9 cellular contexts compared by ENCODE assay signal in the genomic region with DNA sequence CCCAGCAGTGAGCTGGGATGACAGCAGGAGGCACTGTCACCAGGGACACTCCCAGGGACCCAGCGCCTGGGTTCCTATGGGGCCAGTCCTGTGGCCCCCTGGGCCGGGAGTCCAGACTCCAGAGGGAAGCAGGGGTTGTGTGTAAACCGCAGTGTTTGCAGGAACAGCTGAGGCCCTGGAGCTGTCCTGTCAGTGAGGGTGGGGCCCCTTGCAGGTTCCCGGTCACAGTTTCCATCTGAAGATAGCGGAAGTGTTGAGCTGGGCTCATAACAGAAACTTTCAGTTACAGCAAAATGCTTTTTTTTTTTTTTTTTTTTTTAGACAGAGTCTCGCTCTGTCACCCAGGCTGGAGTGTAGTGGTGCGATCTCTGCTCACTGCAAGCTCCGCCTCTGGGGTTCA. TPM values are rescaled to one million over a fixed set of nuclear protein-coding genes. Genes with fewer than 3 reads are reported as not detected.
DNase-seq lines count a peak whose midpoint lies in the region; ATAC-seq and TF ChIP-seq lines count a peak whose summit lies in the region.
"Had no signal": no experiment of that assay in that cellular context is flagged by ENCODE, and none has a peak within 500 bp of the region (broad histone marks: within the 10 kb centered on the region; RNA-seq: fewer than 3 reads in every experiment).

No MANE protein-coding gene starts in this region.

- peak; percentile 33 for DNase-seq in stimulated activated naive CD4-positive, alpha-beta T cell treated with Interleukin-2 at 50 U/mL for 16 hours (lab: John Stamatoyannopoulos, UW)
- DNase-seq in stimulated activated naive CD4-positive, alpha-beta T cell (lab: John Stamatoyannopoulos, UW), result no peak
- peak; percentile 39 to 52 for DNase-seq in activated CD4-positive, alpha-beta T cell treated with anti-CD3 and anti-CD28 coated beads for 4 hours
- no peak for DNase-seq in LoVo (ENCODE audit: low spot score)
- DNase-seq in WERI-Rb-1, result no peak
- no peak for DNase-seq in globus pallidus (ENCODE audit: low spot score)

- no peak for TF ChIP-seq POLR2A in gastroesophageal sphincter (IDR thresholded peaks at IDR 0.05)

- no peak for TF ChIP-seq CTCF in gastroesophageal sphincter (IDR thresholded peaks at IDR 0.05)
- TF ChIP-seq CTCF in WERI-Rb-1 (IDR thresholded peaks at IDR 0.05; ENCODE audit: low read depth, low read length), result no peak

- H3K27ac ChIP-seq in gastroesophageal sphincter, result no peak overlapping the region
- H3K27ac ChIP-seq in WERI-Rb-1, result no peak overlapping the region
- H3K27ac ChIP-seq: SK-N-MC had no signal

- H3K4me1 ChIP-seq in gastroesophageal sphincter, result no peaks in the 10 kb centered on the region

- H3K4me3 ChIP-seq in gastroesophageal sphincter (no peak overlapping the region), WERI-Rb-1 (ENCODE audit: low read depth, low read length) (no peak overlapping the region)
- H3K4me3 ChIP-seq: SK-N-MC had no signal

- H3K36me3 ChIP-seq in gastroesophageal sphincter (peaks cover 0 to 73% of the 10 kb centered on the region in 2 donors), WERI-Rb-1 (peaks cover 49% of the 10 kb centered on the region)

- no peaks in the 10 kb centered on the region for H3K9me3 ChIP-seq in gastroesophageal sphincter
- peaks cover 4% of the 10 kb centered on the region for H3K9me3 ChIP-seq in WERI-Rb-1 (ENCODE audit: severe bottlenecking)

- ATAC-seq in gastroesophageal sphincter (peak; percentile 44), HG03354 (IDR thresholded peaks at IDR 0.05; ENCODE audit: poor library complexity, severe bottlenecking, unreplicated experiment) (no peak)

- 75% methylated on average over 2 of the region's 8 CpGs; no CpG with 5 or more reads in 1 of the 2 donors for WGBS in gastroesophageal sphincter (ENCODE audit: low coverage in 1 of 2), 2 donors

- TF ChIP-seq EP300 in gastroesophageal sphincter (IDR thresholded peaks at IDR 0.05), result no peak

- H3K27me3 ChIP-seq in gastroesophageal sphincter, result no peaks in the 10 kb centered on the region
- no peaks in the 10 kb centered on the region for H3K27me3 ChIP-seq in WERI-Rb-1 (ENCODE audit: insufficient read depth, low read depth, severe bottlenecking)

RNA-seq across cellular contexts. Expression of a gene that starts 17.7 kb away (rescaled TPM):
- 10 to 100 TPM; 40.4 to 57.4 (median 46.2) TPM for total RNA-seq in gastroesophageal sphincter

RNA-seq across cellular contexts. Expression of a gene that starts 18.1 kb away (rescaled TPM):
- 1 to 10 TPM in 3 of 4 donors, under 1 TPM in 1; 0.47 to 4.2 (median 2.3) TPM for total RNA-seq in gastroesophageal sphincter

RNA-seq across cellular contexts. Expression of a gene that starts 18.1 kb away (rescaled TPM):
- total RNA-seq in gastroesophageal sphincter, result 10 to 100 TPM; 48.6 to 73.4 (median 58.1) TPM

RNA-seq across cellular contexts. Expression of a gene that starts 38.0 kb away (rescaled TPM):
- 100 to 1,000 TPM in 1 of 4 donors, 10 to 100 TPM in 3; 80.0 to 117 (median 91.0) TPM for total RNA-seq in gastroesophageal sphincter

RNA-seq across cellular contexts. Expression of a gene that starts 59.9 kb away (rescaled TPM):
- 1 to 10 TPM; 1.4 to 7.1 (median 5.5) TPM for total RNA-seq in gastroesophageal sphincter

Comparison
In these comparisons a context has a peak if more than half of its experiments do, and no peak if none do; other contexts are left out.
1. DNase-seq: peak in stimulated activated naive CD4-positive, alpha-beta T cell treated with Interleukin-2 at 50 U/mL for 16 hours (single experiment) and activated CD4-positive, alpha-beta T cell treated with anti-CD3 and anti-CD28 coated beads for 4 hours (2 of 2); none in stimulated activated naive CD4-positive, alpha-beta T cell (0 of 6), LoVo (single experiment), WERI-Rb-1 (single experiment) and globus pallidus (single experiment).